Comparison of ENCODE assay signal across 1 cellular context in the genomic region with DNA sequence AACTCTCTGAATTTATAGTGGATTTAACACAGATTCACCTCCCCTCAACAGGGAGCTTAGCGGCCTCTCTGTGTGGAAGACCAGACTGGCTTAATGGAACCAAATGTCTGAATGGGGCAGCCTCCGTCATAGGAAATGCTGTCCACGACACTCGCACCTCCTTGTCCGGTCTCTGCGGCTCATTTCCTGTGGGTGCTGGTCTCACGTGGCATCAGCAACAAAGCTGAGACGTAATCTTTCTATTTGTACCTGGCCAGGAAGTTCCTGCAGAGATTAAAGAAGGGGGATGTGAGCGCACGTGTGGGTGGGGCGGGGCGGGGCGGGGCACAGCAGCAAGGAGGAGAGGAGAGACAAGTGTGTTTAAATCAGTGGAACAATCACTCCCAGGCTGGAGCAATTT.
TF ChIP-seq lines count a peak whose summit lies in the region.

No MANE protein-coding gene starts in this region.

TF ChIP-seq in GM23338, 12 proteins besides CTCF, POLR2A, EP300 and RAD21 (continued from another document):
- TF ChIP-seq ZNF462 (CRISPR knock-in tag; IDR thresholded peaks at IDR 0.05) (no peak), EZH2 (IDR thresholded peaks at IDR 0.05; ENCODE audit: low read depth, unreplicated experiment) (no peak), JUNB (IDR thresholded peaks at IDR 0.05; ENCODE audit: unreplicated experiment) (no peak), STAT1 (IDR thresholded peaks at IDR 0.05; ENCODE audit: unreplicated experiment) (no peak)
